Comparison of ENCODE assay signal across 9 cellular contexts in the genomic region with DNA sequence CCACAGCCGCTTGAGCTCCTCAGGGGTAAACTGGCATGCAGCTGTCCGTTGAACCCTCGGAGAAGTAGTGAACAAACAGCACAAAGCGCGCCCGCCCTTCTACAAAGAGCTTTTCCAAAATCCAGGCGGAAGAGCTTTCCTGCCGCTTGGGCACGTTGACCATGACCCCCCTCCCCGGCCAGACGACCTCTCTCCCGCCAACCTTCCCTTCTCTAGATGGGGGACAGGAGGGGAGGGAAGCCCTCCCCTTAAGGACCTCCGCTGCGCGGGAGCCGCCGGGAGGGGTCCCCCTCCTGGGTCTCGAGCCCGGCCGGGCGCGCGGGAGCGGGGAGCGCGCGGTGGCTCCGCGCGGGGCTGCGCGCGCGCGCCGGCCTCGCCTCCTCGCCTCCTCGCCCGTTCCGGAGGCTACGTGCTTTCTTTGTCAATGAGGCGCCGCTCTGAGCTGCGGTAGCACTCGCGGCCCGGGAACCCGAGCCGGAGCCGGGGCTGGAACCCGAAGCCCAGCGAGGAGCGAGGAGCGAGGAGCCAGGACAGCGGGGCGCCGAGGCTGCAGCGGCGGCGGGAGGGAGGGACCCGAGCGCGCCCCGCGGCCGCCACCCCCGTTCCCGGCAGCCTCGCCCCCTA. TPM values are rescaled to one million over a fixed set of nuclear protein-coding genes. Genes with fewer than 3 reads are reported as not detected.
DNase-seq lines count a peak whose midpoint lies in the region; ATAC-seq and TF ChIP-seq lines count a peak whose summit lies in the region.
"Had no signal": no experiment of that assay in that cellular context is flagged by ENCODE, and none has a peak within 500 bp of the region (broad histone marks: within the 10 kb centered on the region; RNA-seq: fewer than 3 reads in every experiment).

A gene (plus strand): TSS at position 421 of the 624 bp plus-strand sequence.

- no peak within 1 kb of the TSS for H3K9ac ChIP-seq in rectal smooth muscle tissue (ENCODE audit: low read length)

- H3K4me3 ChIP-seq in BE2C (ENCODE audit: low read depth, low read length) (no peak within 1 kb of the TSS), fibroblast of villous mesenchyme (ENCODE audit: low read depth, low read length) (peak within 1 kb of the TSS; percentile 51), rectal smooth muscle tissue (ENCODE audit: low read length) (peak within 1 kb of the TSS; percentile 48)

- H3K9me3 ChIP-seq in BE2C: no peaks in the 10 kb centered on the region
- H3K9me3 ChIP-seq: neutrophil had no signal

- TF ChIP-seq CTCF in BE2C (IDR thresholded peaks at IDR 0.05; ENCODE audit: low read depth, low read length): no peak
- no peak for TF ChIP-seq CTCF in fibroblast of villous mesenchyme (IDR thresholded peaks at IDR 0.05; ENCODE audit: insufficient read depth, low read depth, low read length)
- TF ChIP-seq CTCF in GM13976 (IDR thresholded peaks at IDR 0.05; ENCODE audit: borderline replicate concordance, control extremely low read depth, extremely low read depth, insufficient read depth, missing control alignments): no peak

- DNase-seq in BE2C: peak; percentile 8
- DNase-seq in fibroblast of villous mesenchyme (ENCODE audit: low read depth): peak; percentile 15
- DNase-seq in GM13976 (ENCODE audit: low spot score): no peak

- in situ Hi-C loops in GM13976 (cut with MboI; ENCODE audit: low sequenced_read_pairs, unreplicated experiment): loop anchor here (10.0 kb wide), 1 partner anchor 369 kb away; no protein-coding TSS in a partner anchor

- no peaks in the 10 kb centered on the region for H3K4me1 ChIP-seq in BE2C
- no peaks in the 10 kb centered on the region for H3K4me1 ChIP-seq in rectal smooth muscle tissue (ENCODE audit: control insufficient read depth, insufficient read depth, low read length)

- no peak within 1 kb of the TSS for H3K27ac ChIP-seq in rectal smooth muscle tissue (ENCODE audit: low read depth, low read length)
- H3K27ac ChIP-seq: neutrophil had no signal

- no peaks in the 10 kb centered on the region for H3K36me3 ChIP-seq in BE2C
- H3K36me3 ChIP-seq in rectal smooth muscle tissue (ENCODE audit: control insufficient read depth, insufficient read depth, low read length): no peaks in the 10 kb centered on the region
- H3K36me3 ChIP-seq: neutrophil had no signal

- peaks cover 25% of the 10 kb centered on the region for H3K27me3 ChIP-seq in BE2C
- peaks cover 10% of the 10 kb centered on the region for H3K27me3 ChIP-seq in rectal smooth muscle tissue (ENCODE audit: control insufficient read depth, insufficient read depth, low read length)

- peak; percentile 29 for ATAC-seq in GM21825 (IDR thresholded peaks at IDR 0.05; ENCODE audit: unreplicated experiment)
- peak; percentile 9 for ATAC-seq in SK-N-SH treated with all-trans-retinoic acid at 6 μM for 48 hours
- ATAC-seq in HG02642 (IDR thresholded peaks at IDR 0.05; ENCODE audit: poor library complexity, unreplicated experiment): no peak
- no peak for ATAC-seq in HG03025 (IDR thresholded peaks at IDR 0.05; ENCODE audit: low FRiP score, unreplicated experiment)

TF ChIP-seq in SK-N-SH treated with all-trans-retinoic acid at 6 μM for 48 hours, 23 proteins besides CTCF, POLR2A, EP300 and RAD21:
- TF ChIP-seq TOX (CRISPR knock-in tag; IDR thresholded peaks at IDR 0.05; ENCODE audit: borderline replicate concordance): no peak
- TF ChIP-seq CSDC2 (CRISPR knock-in tag; IDR thresholded peaks at IDR 0.05): 0 out of 2 replicates have a peak, but pooled peaks have one; percentile 59
TF ChIP-seq in SK-N-SH treated with all-trans-retinoic acid at 6 μM for 48 hours: peak in this region for 1.

RNA-seq across cellular contexts. Expression of the gene that starts here (rescaled TPM):
- polyA plus RNA-seq in BE2C (2012; ENCODE audit: insufficient read depth, insufficient read length, low read depth): not detected
- total RNA-seq in fibroblast of villous mesenchyme: 2.2 and 2.6 TPM in 2 replicates

Comparison
In these comparisons a context has a peak if more than half of its experiments do, and no peak if none do; other contexts are left out.
1. ATAC-seq: peak in GM21825 (single experiment) and SK-N-SH treated with all-trans-retinoic acid at 6 μM for 48 hours (single experiment); none in HG02642 (single experiment) and HG03025 (single experiment).